8 cellular contexts compared by ENCODE assay signal in the genomic region with DNA sequence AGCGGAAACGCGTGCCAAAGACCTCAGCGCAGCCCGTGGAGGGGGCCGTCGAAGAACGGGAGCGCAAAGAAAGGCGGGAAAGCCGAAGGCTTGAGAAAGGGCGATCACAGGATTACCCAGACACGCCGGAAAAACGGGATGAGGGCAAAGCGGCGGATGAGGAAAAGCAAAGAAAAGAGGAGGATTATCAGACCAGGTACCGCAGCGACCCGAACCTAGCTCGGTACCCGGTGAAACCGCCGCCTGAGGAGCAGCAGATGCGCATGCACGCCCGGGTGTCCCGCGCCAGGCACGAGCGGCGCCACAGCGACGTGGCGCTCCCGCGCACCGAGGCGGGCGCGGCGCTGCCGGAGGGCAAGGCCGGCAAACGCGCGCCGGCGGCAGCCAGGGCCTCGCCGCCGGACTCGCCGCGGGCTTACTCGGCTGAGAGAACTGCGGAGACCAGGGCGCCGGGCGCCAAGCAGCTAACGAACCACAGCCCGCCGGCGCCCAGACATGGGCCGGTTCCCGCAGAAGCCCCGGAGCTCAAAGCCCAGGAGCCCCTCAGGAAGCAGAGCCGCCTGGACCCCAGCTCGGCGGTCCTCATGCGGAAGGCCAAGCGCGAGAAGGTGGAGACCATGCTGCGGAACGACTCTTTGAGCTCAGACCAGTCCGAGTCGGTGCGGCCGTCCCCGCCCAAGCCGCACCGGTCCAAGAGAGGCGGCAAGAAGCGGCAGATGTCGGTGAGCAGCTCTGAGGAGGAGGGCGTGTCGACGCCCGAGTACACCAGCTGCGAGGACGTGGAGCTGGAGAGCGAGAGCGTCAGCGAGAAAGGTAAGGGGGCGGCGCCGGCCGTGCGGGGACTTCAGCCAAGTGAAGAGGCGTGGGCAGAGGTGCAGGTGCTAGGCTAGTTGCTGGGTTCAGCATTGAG.
DNase-seq lines count a peak whose midpoint lies in the region; ATAC-seq and TF ChIP-seq lines count a peak whose summit lies in the region.

No MANE protein-coding gene starts in this region.

- no peaks in the 10 kb centered on the region for H3K9me3 Mint-ChIP-seq in activated naive CD8-positive, alpha-beta T cell treated with anti-CD3 and anti-CD28 coated beads, Interleukin-2, amount 50 U/mL, for 24 hours

- H3K27me3 Mint-ChIP-seq in activated naive CD8-positive, alpha-beta T cell treated with anti-CD3 and anti-CD28 coated beads, Interleukin-2, amount 50 U/mL, for 24 hours = peaks cover 34% of the 10 kb centered on the region

- in situ Hi-C loops in gastrocnemius medialis (cut with MboI; ENCODE audit: low sequenced_read_pairs in 4 of 4) = no loop called here

- no peak for TF ChIP-seq CTCF in gastrocnemius medialis (IDR thresholded peaks at IDR 0.05 in 4 of 5, conservative IDR thresholded peaks at IDR 0.05 in 1 of 5)

- H3K27ac Mint-ChIP-seq in activated naive CD8-positive, alpha-beta T cell treated with anti-CD3 and anti-CD28 coated beads, Interleukin-2, amount 50 U/mL, for 24 hours = no peak overlapping the region

- H3K9me3 ChIP-seq in gastrocnemius medialis = no peaks in the 10 kb centered on the region

- H3K4me1 Mint-ChIP-seq in activated naive CD8-positive, alpha-beta T cell treated with anti-CD3 and anti-CD28 coated beads, Interleukin-2, amount 50 U/mL, for 24 hours = peaks cover 4% of the 10 kb centered on the region

- H3K4me3 ChIP-seq in gastrocnemius medialis = peak overlapping the region in 3 of 4 donors; percentile 42 to 54 (median 43)

- TF ChIP-seq POLR2A in gastrocnemius medialis (IDR thresholded peaks at IDR 0.05) = no peak

- H3K27ac ChIP-seq in gastrocnemius medialis = no peak overlapping the region

- intact Hi-C loops in gastrocnemius medialis (cut with DNase I; ENCODE audit: low total_unique reads) = no loop called here

- ATAC-seq in GM19467 (IDR thresholded peaks at IDR 0.05; ENCODE audit: unreplicated experiment) (peak; percentile 64), gastrocnemius medialis (no peak)
- no peak for ATAC-seq in activated naive CD8-positive, alpha-beta T cell treated with anti-CD3 and anti-CD28 coated beads, Interleukin-2, amount 50 U/mL, for 24 hours

- no peaks in the 10 kb centered on the region for H3K4me1 ChIP-seq in gastrocnemius medialis

- H3K36me3 ChIP-seq in gastrocnemius medialis = no peaks in the 10 kb centered on the region

- H3K36me3 Mint-ChIP-seq in activated naive CD8-positive, alpha-beta T cell treated with anti-CD3 and anti-CD28 coated beads, Interleukin-2, amount 50 U/mL, for 24 hours (ENCODE audit: low read depth) = peaks cover 4% of the 10 kb centered on the region

- peaks cover 9 to 32% (median 11%) of the 10 kb centered on the region in 3 donors for H3K27me3 ChIP-seq in gastrocnemius medialis

- peak overlapping the region; percentile 24 for H3K4me3 Mint-ChIP-seq in activated naive CD8-positive, alpha-beta T cell treated with anti-CD3 and anti-CD28 coated beads, Interleukin-2, amount 50 U/mL, for 24 hours

- DNase-seq in EH (ENCODE audit: low read depth) (peak; percentile 21), HuH-7.5 (ENCODE audit: low spot score) (peak; percentile 10), hypothalamus (lab: John Stamatoyannopoulos, UW) (peak in 31 of 51 donors; percentile 1 to 53 (median 23)), gastrocnemius medialis (no peak), SKM-1 treated with dmso at 0.1 percent for 144 hours (lab: John Stamatoyannopoulos, UW; ENCODE audit: unreplicated experiment) (no peak), AML-193 (lab: John Stamatoyannopoulos, UW) (no peak)
- DNase-seq in activated naive CD8-positive, alpha-beta T cell treated with anti-CD3 and anti-CD28 coated beads, Interleukin-2, amount 50 U/mL, for 24 hours = peak; percentile 2

Comparison
In these comparisons a context has a peak if more than half of its experiments do, and no peak if none do; other contexts are left out.
1. DNase-seq: peak in EH (single experiment), HuH-7.5 (single experiment), activated naive CD8-positive, alpha-beta T cell treated with anti-CD3 and anti-CD28 coated beads, Interleukin-2, amount 50 U/mL, for 24 hours (single experiment) and hypothalamus (31 of 51); none in gastrocnemius medialis (0 of 2), SKM-1 treated with dmso at 0.1 percent for 144 hours (single experiment) and AML-193 (0 of 2).